8 cellular contexts compared by ENCODE assay signal in genomic region chr5:167945542-167946384, GRCh38.
DNase-seq lines count a peak whose midpoint lies in the region; TF ChIP-seq lines count a peak whose summit lies in the region.

No MANE protein-coding gene starts in this region.

- peak overlapping the region; percentile 4 for H2AFZ ChIP-seq in mammary epithelial cell (ENCODE audit: low read depth, low read length)

- H3K4me1 ChIP-seq in mammary epithelial cell (ENCODE audit: insufficient read depth, low read length) (peaks cover 66% of the 10 kb centered on the region), tibial artery (peaks cover 0 to 46% (median 14%) of the 10 kb centered on the region in 4 donors)

- peak; percentile 87 for DNase-seq in HS-27A (ENCODE audit: low read depth)
- DNase-seq in mammary epithelial cell = peak; percentile 78
- DNase-seq in kidney glomerular epithelial cell (lab: John Stamatoyannopoulos, UW) = peak; percentile 88
- DNase-seq in tibial artery = peak in 1 of 2 donors; percentile 76
- DNase-seq in HuH-7.5 (ENCODE audit: low spot score) = no peak
- no peak for DNase-seq in activated CD4-positive, alpha-beta T cell treated with anti-CD3 and anti-CD28 coated beads, Interleukin-2, amount 50 U/mL, for 4 hours
- no peak for DNase-seq in activated gamma-delta T cell treated with Interleukin-2 at 50 U/mL for 16 hours
- DNase-seq in NCI-H2029 treated with DMSO at 0.1 percent for 48 hours (lab: John Stamatoyannopoulos, UW) = no peak

- no peaks in the 10 kb centered on the region for H3K27me3 ChIP-seq in mammary epithelial cell (ENCODE audit: insufficient read depth, low read length)
- H3K27me3 ChIP-seq in tibial artery = no peaks in the 10 kb centered on the region

- no peaks in the 10 kb centered on the region for H3K9me3 ChIP-seq in mammary epithelial cell (replicated peaks; ENCODE audit: insufficient read depth, low read length)
- H3K9me3 ChIP-seq in tibial artery = no peaks in the 10 kb centered on the region

- peaks cover 39% of the 10 kb centered on the region for H3K79me2 ChIP-seq in mammary epithelial cell (ENCODE audit: insufficient read depth, low read length)

- H3K36me3 ChIP-seq in mammary epithelial cell (ENCODE audit: insufficient read depth, low read length) (no peaks in the 10 kb centered on the region), tibial artery (no peaks in the 10 kb centered on the region)

- H4K20me1 ChIP-seq in mammary epithelial cell (ENCODE audit: insufficient read depth, low read length) = no peaks in the 10 kb centered on the region

- peak overlapping the region; percentile 54 for H3K4me2 ChIP-seq in mammary epithelial cell (ENCODE audit: insufficient read depth, low read depth, low read length)

- H3K9ac ChIP-seq in mammary epithelial cell (ENCODE audit: insufficient read depth, low read length) = peak overlapping the region; percentile 69

- no peak overlapping the region for H3K4me3 ChIP-seq in mammary epithelial cell (replicated peaks in 1 of 3; ENCODE audit: insufficient read depth in 1 of 3, low read depth in 2 of 3, low read length in 3 of 3)
- H3K4me3 ChIP-seq in tibial artery = no peak overlapping the region

- H3K27ac ChIP-seq in mammary epithelial cell (ENCODE audit: insufficient read depth, low read depth, low read length) (peak overlapping the region; percentile 80), tibial artery (peak overlapping the region; percentile 41 to 65)

- in situ Hi-C loops in mammary epithelial cell (cut with MboI; ENCODE audit: low sequenced_read_pairs in 2 of 2) = loop anchor here in 1 of 2 donors (10.0 kb wide), 2 partner anchors 121 to 221 kb away; no protein-coding TSS in a partner anchor

- TF ChIP-seq CTCF in mammary epithelial cell (conservative IDR thresholded peaks at IDR 0.05 in 1 of 2, IDR thresholded peaks at IDR 0.05 in 1 of 2; ENCODE audit: extremely low read depth in 1 of 2, insufficient read depth in 1 of 2, low read depth in 1 of 2, low read length in 2 of 2) (no peak), tibial artery (IDR thresholded peaks at IDR 0.05) (no peak)

- intact Hi-C loops in mammary epithelial cell (cut with micrococcal nuclease) (loop anchor here (2.0 to 10.0 kb wide), 5 partner anchors 52 to 358 kb away; no protein-coding TSS in a partner anchor), tibial artery (cut with DNase I; ENCODE audit: low total_unique reads) (no loop called here)

- no TSS peak for BruUV-seq in mammary epithelial cell (replicated peaks; lab: Mats Ljungman, UMichigan)

- CTCF ChIA-PET in mammary epithelial cell (lab: Charles Lee; ENCODE audit: low non-redundant PET) = interaction anchor here (0.8 kb wide), 1 partner anchor 19 kb away, joined by 9 read pairs; no protein-coding TSS in a partner anchor

- WGBS in mammary epithelial cell (ENCODE audit: low coverage, missing lambda C conversion rate) = 5% methylated on average over 14 of the region's 14 CpGs

- dilution Hi-C loops in mammary epithelial cell (cut with HindIII; ENCODE audit: low sequenced_read_pairs) = no loop called here

Comparison
In these comparisons a context has a peak if more than half of its experiments do, and no peak if none do; other contexts are left out.
1. DNase-seq: peak in HS-27A (single experiment), mammary epithelial cell (single experiment) and kidney glomerular epithelial cell (single experiment); none in HuH-7.5 (single experiment), activated CD4-positive, alpha-beta T cell treated with anti-CD3 and anti-CD28 coated beads, Interleukin-2, amount 50 U/mL, for 4 hours (0 of 2), activated gamma-delta T cell treated with Interleukin-2 at 50 U/mL for 16 hours (single experiment) and NCI-H2029 treated with DMSO at 0.1 percent for 48 hours (single experiment).